15 cellular contexts compared by ENCODE assay signal in the genomic region with DNA sequence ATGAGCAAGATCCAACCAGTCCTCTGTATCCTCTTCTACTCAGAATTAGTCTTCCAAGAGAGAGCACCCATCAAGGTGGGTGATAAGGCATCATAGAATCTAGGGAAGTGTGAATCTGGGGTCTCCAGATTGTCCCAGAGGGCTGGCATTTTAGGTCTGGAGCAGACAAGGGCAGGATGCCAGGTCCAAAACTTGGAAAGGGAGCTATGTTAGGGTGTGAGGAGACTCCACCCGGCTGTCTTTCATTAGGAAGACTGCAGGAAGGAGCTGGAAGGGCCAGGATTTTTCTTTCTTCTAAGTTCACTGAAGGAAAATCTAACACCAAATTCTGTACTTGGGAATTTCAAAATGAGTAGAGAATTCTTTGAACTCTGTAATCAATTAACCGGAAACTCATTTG.
A peak's percentile ranks its signal among the peaks of the same experiment; 100 is the strongest.
DNase-seq lines count a peak whose midpoint lies in the region; ATAC-seq and TF ChIP-seq lines count a peak whose summit lies in the region.
"Had no signal": no experiment of that assay in that cellular context is flagged by ENCODE, and none has a peak within 500 bp of the region (broad histone marks: within the 10 kb centered on the region; RNA-seq: fewer than 3 reads in every experiment).

No MANE protein-coding gene starts in this region.

- peak overlapping the region in 4 of 5 experiments; percentile 20 to 76 (median 32) for H3K4me3 Mint-ChIP-seq in brain
- H3K4me3 Mint-ChIP-seq: B cell had no signal

- H3K9me3 Mint-ChIP-seq in brain, result no peaks in the 10 kb centered on the region

- peaks cover 58% of the 10 kb centered on the region for H3K4me1 ChIP-seq in left ventricle myocardium inferior
- H3K4me1 ChIP-seq in aorta (ENCODE audit: control insufficient read depth in 1 of 2, insufficient read depth in 2 of 2, low read length in 2 of 2), result peaks cover 4 to 7% of the 10 kb centered on the region in 2 donors

- H3K36me3 Mint-ChIP-seq in brain, result peaks cover 14% of the 10 kb centered on the region

- H3K9me3 ChIP-seq in left ventricle myocardium inferior (replicated peaks) (no peaks in the 10 kb centered on the region), aorta (ENCODE audit: control insufficient read depth, low read length) (no peaks in the 10 kb centered on the region)

- intact Hi-C loops in left ventricle myocardium inferior (cut with micrococcal nuclease) (no loop called here), Right ventricle myocardium superior (cut with DNase I) (no loop called here), aorta (cut with DNase I) (no loop called here)

- 36 to 42% methylated on average over 2 of the region's 2 CpGs for WGBS in aorta, 2 donors

- H3K27me3 Mint-ChIP-seq in brain, result peaks cover 2% of the 10 kb centered on the region
- H3K27me3 Mint-ChIP-seq: B cell had no signal

- ATAC-seq in Right ventricle myocardium superior (ENCODE audit: poor library complexity), result no peak
- ATAC-seq in aorta (ENCODE audit: low FRiP score), result no peak
- ATAC-seq: activated naive CD4-positive, alpha-beta T cell treated with anti-CD3 and anti-CD28 coated beads, Interleukin-2, amount 50 U/mL, for 72 hours; foreskin keratinocyte had no signal

- peaks cover 61% of the 10 kb centered on the region for H3K4me1 Mint-ChIP-seq in brain

- no peaks in the 10 kb centered on the region for H3K36me3 ChIP-seq in left ventricle myocardium inferior
- no peaks in the 10 kb centered on the region for H3K36me3 ChIP-seq in aorta (ENCODE audit: control insufficient read depth in 1 of 2, insufficient read depth in 2 of 2, low read length in 1 of 2)

- peak overlapping the region; percentile 98 for H3K27ac ChIP-seq in left ventricle myocardium inferior (replicated peaks)
- peak overlapping the region; percentile 2 to 54 for H3K27ac ChIP-seq in aorta (ENCODE audit: low read depth in 1 of 2, low read length in 2 of 2)
- H3K27ac ChIP-seq: foreskin keratinocyte had no signal

- peak overlapping the region; percentile 51 to 88 (median 77) for H3K27ac Mint-ChIP-seq in brain
- H3K27ac Mint-ChIP-seq: B cell had no signal

- H3K4me3 ChIP-seq in left ventricle myocardium inferior (no peak overlapping the region), aorta (ENCODE audit: low read length in 2 of 2) (no peak overlapping the region)

- no peaks in the 10 kb centered on the region for H3K27me3 ChIP-seq in left ventricle myocardium inferior (ENCODE audit: low read depth)
- H3K27me3 ChIP-seq in aorta (ENCODE audit: control insufficient read depth in 1 of 2, insufficient read depth in 2 of 2, low read length in 1 of 2), result no peaks in the 10 kb centered on the region
- H3K27me3 ChIP-seq: foreskin keratinocyte had no signal

- DNase-seq in left ventricle myocardium inferior, result no peak
- no peak for DNase-seq in Right ventricle myocardium superior
- DNase-seq in myocyte (ENCODE audit: low read depth), result peak; percentile 65
- DNase-seq in aorta, result peak in 1 of 2 donors; percentile 58
- no peak for DNase-seq in NCI-H1436 (lab: John Stamatoyannopoulos, UW)
- DNase-seq in GM20000 (ENCODE audit: low spot score), result no peak
- no peak for DNase-seq in NCI-H2227 treated with DMSO at 0.1 percent for 48 hours (lab: John Stamatoyannopoulos, UW)
- DNase-seq: activated CD8-positive, alpha-beta memory T cell treated with anti-CD3 and anti-CD28 coated beads for 24 hours; foreskin keratinocyte; kidney glomerular epithelial cell; NCI-H1092 treated with DMSO at 0.1 percent for 48 hours; NCI-H510A treated with DMSO at 0.1 percent for 48 hours had no signal

- no peak for TF ChIP-seq CTCF in left ventricle myocardium inferior (IDR thresholded peaks at IDR 0.05; ENCODE audit: borderline replicate concordance)
- TF ChIP-seq CTCF in brain (conservative IDR thresholded peaks at IDR 0.05), result no peak
- TF ChIP-seq CTCF in GM20000 (IDR thresholded peaks at IDR 0.05; ENCODE audit: extremely low read depth, missing control alignments), result no peak
